9 cellular contexts compared by ENCODE assay signal in genomic region chr3:76532423-76532822, GRCh38.
"Had no signal": no experiment of that assay in that cellular context is flagged by ENCODE, and none has a peak within 500 bp of the region (broad histone marks: within the 10 kb centered on the region; RNA-seq: fewer than 3 reads in every experiment).

No MANE protein-coding gene starts in this region.

- H2AFZ ChIP-seq: GM23248, GM23338 had no signal

- H3K4me2 ChIP-seq: GM23338 had no signal

- DNase-seq: GM23248, GOT3, H7, H9, HCEC 1CT, HFFc6 had no signal

- H3K9ac ChIP-seq: GM23248 had no signal

- H3K9me3 Mint-ChIP-seq: GM23338, H9 had no signal

- H3K27ac Mint-ChIP-seq: GM23338, H9, HFFc6 had no signal

- H3K4me3 Mint-ChIP-seq: GM23338, H9, HFFc6 had no signal

- H3K27ac ChIP-seq: GM23248 had no signal

- H3K9me3 ChIP-seq: HAP-1 had no signal

- H3K4me3 ChIP-seq: GM23248, GM23338, HAP-1 had no signal

- ATAC-seq: GM23338, HCT116 had no signal

- H3K36me3 ChIP-seq: HAP-1 had no signal
